19 cellular contexts compared by ENCODE assay signal in genomic region chr3:41346698-41347097, GRCh38.
DNase-seq lines count a peak whose midpoint lies in the region; ATAC-seq and TF ChIP-seq lines count a peak whose summit lies in the region.
"Had no signal": no experiment of that assay in that cellular context is flagged by ENCODE, and none has a peak within 500 bp of the region (broad histone marks: within the 10 kb centered on the region; RNA-seq: fewer than 3 reads in every experiment).

No MANE protein-coding gene starts in this region.

- no peak overlapping the region for H3K23ac ChIP-seq in IMR-90 (ENCODE audit: low read depth, low read length)

- H4K8ac ChIP-seq in IMR-90 (ENCODE audit: low read depth in 2 of 2, low read length in 2 of 2): no peak overlapping the region

- H3K27me3 ChIP-seq in IMR-90 (ENCODE audit: control insufficient read depth, insufficient read depth, low read length): no peaks in the 10 kb centered on the region; the same call in 1 of the 2 replicates
- H3K27me3 ChIP-seq: BLaER1 treated with 17β-estradiol and CSF1 and Interleukin-3, amounts not matched to agents 10 nM and 100 nM had no signal

- CTCF ChIA-PET in IMR-90 (lab: Yijun Ruan, JAX): interaction anchor here (0.8 kb wide), 1 partner anchor 28 kb away, joined by 3 read pairs; no protein-coding TSS in a partner anchor

- no peak overlapping the region for H2BK120ac ChIP-seq in IMR-90 (ENCODE audit: low read depth, low read length)

- no peak overlapping the region for H3K4me3 ChIP-seq in IMR-90 (ENCODE audit: insufficient read depth, low read depth, low read length)
- H3K4me3 ChIP-seq in epithelial cell of esophagus (ENCODE audit: low read length): no peak overlapping the region
- H3K4me3 ChIP-seq: A549; BLaER1 treated with 17β-estradiol and CSF1 and Interleukin-3, amounts not matched to agents 10 nM and 100 nM had no signal

- H2BK20ac ChIP-seq in IMR-90 (ENCODE audit: low read depth, low read length): no peak overlapping the region

- TF ChIP-seq RAD21 in IMR-90 (IDR thresholded peaks at IDR 0.05; ENCODE audit: low read length): no peak

- no peak overlapping the region for H3K4ac ChIP-seq in IMR-90 (ENCODE audit: low read depth, low read length)

- ATAC-seq in IMR-90 (ENCODE audit: low read depth) (peak; percentile 51), HG03108 (IDR thresholded peaks at IDR 0.05; ENCODE audit: unreplicated experiment) (no peak), GM21529 (IDR thresholded peaks at IDR 0.05; ENCODE audit: unreplicated experiment) (no peak), HG02623 (IDR thresholded peaks at IDR 0.05; ENCODE audit: unreplicated experiment) (no peak), left lobe of liver (no peak)
- ATAC-seq: A549 had no signal

- in situ Hi-C loops in IMR-90 (cut with MboI; ENCODE audit: low sequenced_read_pairs): no loop called here

- intact Hi-C loops in IMR-90 (cut with micrococcal nuclease): no loop called here

- H4K5ac ChIP-seq in IMR-90 (ENCODE audit: low read depth, low read length): no peak overlapping the region

- H3K79me1 ChIP-seq in IMR-90 (ENCODE audit: low read depth in 1 of 2, low read length in 2 of 2): no peaks in the 10 kb centered on the region

- H3K27ac ChIP-seq in IMR-90 (ENCODE audit: insufficient read depth, low read length): no peak overlapping the region
- H3K27ac ChIP-seq: A549; BLaER1 treated with 17β-estradiol and CSF1 and Interleukin-3, amounts not matched to agents 10 nM and 100 nM had no signal

- no peak overlapping the region for H4K91ac ChIP-seq in IMR-90 (ENCODE audit: insufficient read depth, low read depth, low read length)

- H2AK9ac ChIP-seq in IMR-90 (replicated peaks; ENCODE audit: low read depth, low read length, poor library complexity): no peak overlapping the region

- H3K14ac ChIP-seq in IMR-90 (replicated peaks; ENCODE audit: low read depth, low read length): no peak overlapping the region

- H2BK5ac ChIP-seq in IMR-90 (ENCODE audit: low read depth, low read length, poor library complexity, severe bottlenecking): no peak overlapping the region

- TF ChIP-seq POLR2A in IMR-90 (IDR thresholded peaks at IDR 0.05; ENCODE audit: low read depth, low read length): no peak

- BruUV-seq in IMR-90 (replicated peaks; lab: Mats Ljungman, UMichigan): no TSS peak

- no peak overlapping the region for H3K4me2 ChIP-seq in IMR-90 (ENCODE audit: low read depth, low read length)
- H3K4me2 ChIP-seq: A549; BLaER1 treated with 17β-estradiol and CSF1 and Interleukin-3, amounts not matched to agents 10 nM and 100 nM had no signal

- H3K4me1 ChIP-seq in IMR-90 (ENCODE audit: control insufficient read depth, insufficient read depth, low read length): no peaks in the 10 kb centered on the region
- H3K4me1 ChIP-seq: A549 had no signal

- DNase-seq in EH (ENCODE audit: low read depth): peak; percentile 45
- DNase-seq in IMR-90: peak; percentile 25
- peak; percentile 38 for DNase-seq in epithelial cell of esophagus (ENCODE audit: low read depth)
- DNase-seq in glomerular visceral epithelial cell (ENCODE audit: extremely low spot score): peak; percentile 6
- DNase-seq in left lobe of liver (ENCODE audit: low spot score): no peak
- DNase-seq: CD8-positive, alpha-beta memory T cell; DMS53; H7; Kasumi-1; MM.1S; NCI-H1105; NCI-H2081 treated with DMSO at 0.1 percent for 48 hours; NCI-H774; SHP77 had no signal

- no peak overlapping the region for H2AFZ ChIP-seq in IMR-90 (replicated peaks; ENCODE audit: low read length, poor library complexity)

- TF ChIP-seq CTCF in IMR-90 (conservative IDR thresholded peaks at IDR 0.05; ENCODE audit: low read depth, low read length): no peak
- TF ChIP-seq CTCF in epithelial cell of esophagus (IDR thresholded peaks at IDR 0.05; ENCODE audit: insufficient read depth, low read depth, low read length, missing control alignments): no peak

- no peak overlapping the region for H2AK5ac ChIP-seq in IMR-90 (ENCODE audit: low read depth, low read length)

- dilution Hi-C loops in IMR-90 (cut with HindIII; ENCODE audit: low sequenced_read_pairs, unreplicated experiment): no loop called here

- no peak overlapping the region for H3K18ac ChIP-seq in IMR-90 (ENCODE audit: low read depth, low read length)

- no peak overlapping the region for H3K56ac ChIP-seq in IMR-90 (ENCODE audit: extremely low read depth, insufficient read depth, low read length)

- no peak overlapping the region for H3K9ac ChIP-seq in IMR-90 (ENCODE audit: low read depth, low read length)
- H3K9ac ChIP-seq: BLaER1 treated with 17β-estradiol and CSF1 and Interleukin-3, amounts not matched to agents 10 nM and 100 nM had no signal

- H4K20me1 ChIP-seq in IMR-90 (ENCODE audit: insufficient read depth, low read length): no peaks in the 10 kb centered on the region
- H4K20me1 ChIP-seq: BLaER1 treated with 17β-estradiol and CSF1 and Interleukin-3, amounts not matched to agents 10 nM and 100 nM had no signal

- POLR2A ChIA-PET in IMR-90 (lab: Charles Lee; ENCODE audit: unreplicated experiment): no interaction called here

- WGBS in IMR-90 (ENCODE audit: extremely low coverage in 2 of 2, insufficient read length in 1 of 2), 2 experiments: no CpG with 5 or more reads among the region's 1 CpG

- H3K9me3 ChIP-seq in IMR-90 (ENCODE audit: control insufficient read depth, insufficient read depth, low read length): no peaks in the 10 kb centered on the region
- H3K9me3 ChIP-seq: A549 had no signal

- no peaks in the 10 kb centered on the region for H3K36me3 ChIP-seq in IMR-90 (ENCODE audit: control insufficient read depth, insufficient read depth, low read length)
- H3K36me3 ChIP-seq: BLaER1 treated with 17β-estradiol and CSF1 and Interleukin-3, amounts not matched to agents 10 nM and 100 nM had no signal

- H2BK15ac ChIP-seq in IMR-90 (ENCODE audit: low read depth, low read length): no peak overlapping the region

- no peaks in the 10 kb centered on the region; the same call in 1 of the 2 replicates for H3K9me1 ChIP-seq in IMR-90 (ENCODE audit: insufficient read depth, low read length)

TF ChIP-seq in IMR-90, 13 proteins besides CTCF, POLR2A, EP300 and RAD21:
- no peak for TF ChIP-seq MAFK (IDR thresholded peaks at IDR 0.05; ENCODE audit: low read depth, low read length)
- TF ChIP-seq NFE2L2 (IDR thresholded peaks at IDR 0.05; ENCODE audit: low read depth, low read length): no peak
- TF ChIP-seq USF2 (IDR thresholded peaks at IDR 0.05; ENCODE audit: low read depth, low read length): no peak
- TF ChIP-seq FOS (IDR thresholded peaks at IDR 0.05; ENCODE audit: low read depth, low read length): no peak
- TF ChIP-seq CHD1 (IDR thresholded peaks at IDR 0.05; ENCODE audit: low read depth, low read length): no peak
- no peak for TF ChIP-seq MXI1 (IDR thresholded peaks at IDR 0.05; ENCODE audit: borderline replicate concordance, low read depth, low read length)
- no peak for TF ChIP-seq RCOR1 (IDR thresholded peaks at IDR 0.05; ENCODE audit: insufficient replicate concordance, low read length)
- no peak for TF ChIP-seq MAZ (IDR thresholded peaks at IDR 0.05; ENCODE audit: borderline replicate concordance, low read depth, low read length)
- TF ChIP-seq SMC3 (IDR thresholded peaks at IDR 0.05; ENCODE audit: low read depth, low read length): no peak
- no peak for TF ChIP-seq RFX5 (IDR thresholded peaks at IDR 0.05; ENCODE audit: low read depth, low read length)
